ENCODE assay signal across 11 cellular contexts in genomic region chr19:48121909-48122371, GRCh38. TPM values are rescaled to one million over a fixed set of nuclear protein-coding genes. Genes with fewer than 3 reads are reported as not detected.
DNase-seq lines count a peak whose midpoint lies in the region; ATAC-seq and TF ChIP-seq lines count a peak whose summit lies in the region.
"Had no signal": no experiment of that assay in that cellular context is flagged by ENCODE, and none has a peak within 500 bp of the region (broad histone marks: within the 10 kb centered on the region; RNA-seq: fewer than 3 reads in every experiment).

No MANE protein-coding gene starts in this region.

- no peak for TF ChIP-seq CTCF in GM13977 (IDR thresholded peaks at IDR 0.05; ENCODE audit: extremely low read depth, insufficient read depth, missing control alignments)

- no peaks in the 10 kb centered on the region for H3K27me3 Mint-ChIP-seq in activated T-helper 1 cell treated with anti-CD3 and anti-CD28 coated beads, Interleukin-12 subunit alpha, Interleukin-12 subunit beta, Interleukin-2, Interleukin-4 antibody, amounts not matched to agents 30 ng/mL and 10 ng/mL and 1 ng/mL, durations not matched to agents 14 hours and 24 hours and 36 hours (ENCODE audit: insufficient read depth)

- in situ Hi-C loops in GM13977 (cut with MboI; ENCODE audit: low pct_unique_long_range_greater_than_20kb, low sequenced_read_pairs, unreplicated experiment), result no loop called here

- DNase-seq in Ammon's horn (ENCODE audit: low spot score) (peak; percentile 21), GM13977 (ENCODE audit: low spot score) (peak; percentile 80), islet precursor cell (peak; percentile 94), SKM-1 (lab: John Stamatoyannopoulos, UW; ENCODE audit: unreplicated experiment) (no peak), NCI-H2196 (lab: John Stamatoyannopoulos, UW; ENCODE audit: unreplicated experiment) (no peak), 8988T (no peak)
- DNase-seq in activated T-helper 1 cell treated with anti-CD3 and anti-CD28 coated beads, Interleukin-12 subunit alpha, Interleukin-12 subunit beta, Interleukin-2, Interleukin-4 antibody, amounts not matched to agents 30 ng/mL and 10 ng/mL and 1 ng/mL, durations not matched to agents 14 hours and 24 hours and 36 hours (ENCODE audit: low spot score), result no peak
- DNase-seq: activated CD4-positive, CD25-positive, alpha-beta regulatory T cell; stimulated activated CD4-positive, alpha-beta T cell treated with anti-CD3 and anti-CD28 coated beads, Interleukin-12 subunit alpha, Interleukin-12 subunit beta, amount 100 ng/mL, for 4 hours; tibial artery had no signal

- no peak for ATAC-seq in HG03095 (IDR thresholded peaks at IDR 0.05; ENCODE audit: unreplicated experiment)

- H3K4me1 Mint-ChIP-seq in activated T-helper 1 cell treated with anti-CD3 and anti-CD28 coated beads, Interleukin-12 subunit alpha, Interleukin-12 subunit beta, Interleukin-2, Interleukin-4 antibody, amounts not matched to agents 30 ng/mL and 10 ng/mL and 1 ng/mL, durations not matched to agents 14 hours and 24 hours and 36 hours (ENCODE audit: low read depth), result peaks cover 25% of the 10 kb centered on the region

- H3K4me3 Mint-ChIP-seq in activated T-helper 1 cell treated with anti-CD3 and anti-CD28 coated beads, Interleukin-12 subunit alpha, Interleukin-12 subunit beta, Interleukin-2, Interleukin-4 antibody, amounts not matched to agents 30 ng/mL and 10 ng/mL and 1 ng/mL, durations not matched to agents 14 hours and 24 hours and 36 hours, result peak overlapping the region; percentile 37

- intact Hi-C loops in activated T-helper 1 cell treated with anti-CD3 and anti-CD28 coated beads, Interleukin-12 subunit alpha, Interleukin-12 subunit beta, Interleukin-2, Interleukin-4 antibody, amounts not matched to agents 30 ng/mL and 10 ng/mL and 1 ng/mL, durations not matched to agents 14 hours and 24 hours and 36 hours (cut with micrococcal nuclease), result no loop called here

- H3K27ac Mint-ChIP-seq in activated T-helper 1 cell treated with anti-CD3 and anti-CD28 coated beads, Interleukin-12 subunit alpha, Interleukin-12 subunit beta, Interleukin-2, Interleukin-4 antibody, amounts not matched to agents 30 ng/mL and 10 ng/mL and 1 ng/mL, durations not matched to agents 14 hours and 24 hours and 36 hours, result peak overlapping the region; percentile 79

- H3K9me3 Mint-ChIP-seq in activated T-helper 1 cell treated with anti-CD3 and anti-CD28 coated beads, Interleukin-12 subunit alpha, Interleukin-12 subunit beta, Interleukin-2, Interleukin-4 antibody, amounts not matched to agents 30 ng/mL and 10 ng/mL and 1 ng/mL, durations not matched to agents 14 hours and 24 hours and 36 hours, result no peaks in the 10 kb centered on the region

- peaks cover 45% of the 10 kb centered on the region for H3K36me3 Mint-ChIP-seq in activated T-helper 1 cell treated with anti-CD3 and anti-CD28 coated beads, Interleukin-12 subunit alpha, Interleukin-12 subunit beta, Interleukin-2, Interleukin-4 antibody, amounts not matched to agents 30 ng/mL and 10 ng/mL and 1 ng/mL, durations not matched to agents 14 hours and 24 hours and 36 hours (ENCODE audit: low read depth)

RNA-seq across cellular contexts. Expression of gene PLA2G4C, which starts 11.3 kb away (rescaled TPM):
- 12.2 and 12.7 TPM in 2 replicates for total RNA-seq in activated T-helper 1 cell treated with anti-CD3 and anti-CD28 coated beads, Interleukin-12 subunit alpha, Interleukin-12 subunit beta, Interleukin-2, Interleukin-4 antibody, amounts not matched to agents 30 ng/mL and 10 ng/mL and 1 ng/mL, durations not matched to agents 14 hours and 24 hours and 36 hours

RNA-seq across cellular contexts. Expression of gene LIG1, which starts 48.2 kb away (rescaled TPM):
- 133 and 140 TPM in 2 replicates for total RNA-seq in activated T-helper 1 cell treated with anti-CD3 and anti-CD28 coated beads, Interleukin-12 subunit alpha, Interleukin-12 subunit beta, Interleukin-2, Interleukin-4 antibody, amounts not matched to agents 30 ng/mL and 10 ng/mL and 1 ng/mL, durations not matched to agents 14 hours and 24 hours and 36 hours

RNA-seq across cellular contexts. Expression of gene ZSWIM9, which starts 48.5 kb away (rescaled TPM):
- total RNA-seq in activated T-helper 1 cell treated with anti-CD3 and anti-CD28 coated beads, Interleukin-12 subunit alpha, Interleukin-12 subunit beta, Interleukin-2, Interleukin-4 antibody, amounts not matched to agents 30 ng/mL and 10 ng/mL and 1 ng/mL, durations not matched to agents 14 hours and 24 hours and 36 hours, result 8.4 and 9.5 TPM in 2 replicates

Comparison
In these comparisons a context has a peak if more than half of its experiments do, and no peak if none do; other contexts are left out.
1. DNase-seq: peak in Ammon's horn (single experiment), GM13977 (single experiment) and islet precursor cell (single experiment); none in activated T-helper 1 cell treated with anti-CD3 and anti-CD28 coated beads, Interleukin-12 subunit alpha, Interleukin-12 subunit beta, Interleukin-2, Interleukin-4 antibody, amounts not matched to agents 30 ng/mL and 10 ng/mL and 1 ng/mL, durations not matched to agents 14 hours and 24 hours and 36 hours (single experiment), SKM-1 (single experiment), NCI-H2196 (single experiment) and 8988T (single experiment).